ENCODE assay signal across 1 cellular context in genomic region chr13:24323036-24323738, GRCh38.
TF ChIP-seq lines count a peak whose summit lies in the region.

No MANE protein-coding gene starts in this region.

TF ChIP-seq in HepG2, 621 proteins besides CTCF, POLR2A, EP300 and RAD21:
- TF ChIP-seq NFAT5 (CRISPR knock-in tag; IDR thresholded peaks at IDR 0.05) (no peak), ZNF512B (CRISPR knock-in tag; IDR thresholded peaks at IDR 0.05; ENCODE audit: borderline replicate concordance) (no peak), STAG1 (CRISPR knock-in tag; IDR thresholded peaks at IDR 0.05) (no peak), CC2D1A (CRISPR knock-in tag; IDR thresholded peaks at IDR 0.05) (no peak), MYC (CRISPR knock-in tag; IDR thresholded peaks at IDR 0.05; ENCODE audit: borderline replicate concordance) (no peak), PAXIP1 (CRISPR knock-in tag; conservative IDR thresholded peaks at IDR 0.05) (no peak), MBNL3 (CRISPR knock-in tag; conservative IDR thresholded peaks at IDR 0.05) (no peak), MIER3 (CRISPR knock-in tag; IDR thresholded peaks at IDR 0.05; ENCODE audit: borderline replicate concordance) (no peak), HNRNPLL (IDR thresholded peaks at IDR 0.05; ENCODE audit: low read depth, low read length, poor library complexity, severe bottlenecking) (no peak), ZNF574 (CRISPR knock-in tag; IDR thresholded peaks at IDR 0.05) (no peak), ZNF180 (CRISPR knock-in tag; IDR thresholded peaks at IDR 0.05; ENCODE audit: borderline replicate concordance, low read depth) (no peak), RELA (CRISPR knock-in tag; IDR thresholded peaks at IDR 0.05) (no peak), SRY (CRISPR knock-in tag; IDR thresholded peaks at IDR 0.05) (no peak), SMARCC2 (IDR thresholded peaks at IDR 0.05) (no peak)
